Comparison of ENCODE assay signal across 8 cellular contexts in the genomic region with DNA sequence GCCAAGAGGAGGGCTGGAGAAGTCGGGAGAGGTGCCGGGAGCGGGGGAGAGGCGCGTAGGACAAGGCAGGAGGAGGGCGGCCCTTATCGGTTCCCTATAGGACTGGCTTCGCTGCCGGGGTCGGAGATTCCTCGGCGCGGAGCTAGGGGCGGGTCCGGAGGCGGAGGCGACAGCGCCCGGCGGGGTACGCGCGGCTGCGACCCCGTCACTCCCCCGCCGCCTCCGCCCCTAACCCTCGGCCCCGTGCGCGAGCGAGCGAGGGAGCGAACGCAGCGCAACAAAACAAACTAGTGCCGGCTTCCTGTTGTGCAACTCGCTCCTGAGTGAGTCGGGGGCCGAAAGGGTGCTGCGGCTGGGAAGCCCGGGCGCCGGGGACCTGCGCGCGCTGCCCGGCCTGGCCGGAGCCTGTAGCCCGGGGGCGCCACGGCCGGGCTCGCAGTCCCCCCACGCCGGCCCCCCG. TPM values are rescaled to one million over a fixed set of nuclear protein-coding genes. Genes with fewer than 3 reads are reported as not detected.
A peak's percentile ranks its signal among the peaks of the same experiment; 100 is the strongest.
DNase-seq lines count a peak whose midpoint lies in the region; FAIRE-seq and TF ChIP-seq lines count a peak whose summit lies in the region.

No MANE protein-coding gene starts in this region.

- in situ Hi-C loops in T47D (cut with HindIII; ENCODE audit: low pct_unique_long_range_greater_than_20kb, low sequenced_read_pairs) = no loop called here

- TF ChIP-seq CTCF in BE2C (IDR thresholded peaks at IDR 0.05; ENCODE audit: low read depth, low read length) = no peak

- H3K36me3 ChIP-seq in skeletal muscle satellite cell (ENCODE audit: insufficient read depth, low read length) = no peaks in the 10 kb centered on the region
- H3K36me3 ChIP-seq in BE2C = no peaks in the 10 kb centered on the region

- DNase-seq in CD1c-positive myeloid dendritic cell (ENCODE audit: extremely low spot score) = peak; percentile 40
- DNase-seq in GM19239 (ENCODE audit: insufficient read length, low spot score) = peak; percentile 40
- DNase-seq in HT1080 (ENCODE audit: low read depth) = peak; percentile 68
- DNase-seq in T-helper 2 cell = peak in 3 of 5 experiments; percentile 8 to 70 (median 27)
- peak; percentile 17 to 37 for DNase-seq in T47D (ENCODE audit: low read depth in 1 of 2, low spot score in 1 of 2)
- no peak for DNase-seq in BE2C

- H3K9ac ChIP-seq in skeletal muscle satellite cell (ENCODE audit: low read depth, low read length) = peak overlapping the region; percentile 96

- peak overlapping the region; percentile 67 for H3K4me3 ChIP-seq in iPS-18c (ENCODE audit: insufficient read depth, low read depth, low read length)
- H3K4me3 ChIP-seq in skeletal muscle satellite cell (ENCODE audit: low read length) = peak overlapping the region; percentile 80
- no peak overlapping the region for H3K4me3 ChIP-seq in BE2C (ENCODE audit: low read depth, low read length)

- peak overlapping the region; percentile 91 for H3K4me2 ChIP-seq in skeletal muscle satellite cell (ENCODE audit: low read length)

- H3K9me3 ChIP-seq in iPS-18c (ENCODE audit: control insufficient read depth, insufficient read depth, low read length) (no peaks in the 10 kb centered on the region), skeletal muscle satellite cell (replicated peaks; ENCODE audit: low read length) (no peaks in the 10 kb centered on the region), BE2C (no peaks in the 10 kb centered on the region)

- peaks cover 57% of the 10 kb centered on the region for H3K4me1 ChIP-seq in skeletal muscle satellite cell (ENCODE audit: control insufficient read depth, insufficient read depth, low read length)
- no peaks in the 10 kb centered on the region for H3K4me1 ChIP-seq in BE2C

- H3K27me3 ChIP-seq in skeletal muscle satellite cell (ENCODE audit: control insufficient read depth, insufficient read depth, low read length) = no peaks in the 10 kb centered on the region
- peaks cover 51% of the 10 kb centered on the region for H3K27me3 ChIP-seq in BE2C

- no peak for FAIRE-seq in GM19239 (lab: Jason Lieb, UNC)

RNA-seq across cellular contexts. Expression of gene GLIS3, which starts 2.0 kb away (rescaled TPM):
- 13.2 and 13.3 TPM in 2 replicates for total RNA-seq in HT1080 (2014; rRNA removed; shearing (Covaris generic))
- polyA plus RNA-seq in HT1080 (2015; cell fraction: cytosol; rRNA removed) = 13.7 and 18.0 TPM in 2 replicates
- 13.0 and 14.1 TPM in 2 replicates for polyA plus RNA-seq in HT1080 (2015; cell fraction: nucleus; rRNA removed)
- total RNA-seq in skeletal muscle satellite cell (2012; rRNA removed) = 39.0 and 79.1 TPM in 2 replicates
- not detected for polyA plus RNA-seq in BE2C (2012; ENCODE audit: insufficient read depth, insufficient read length, low read depth)
